In genomic region chr2:69191672-69192071, GRCh38 we compare ENCODE assay signal across 15 cellular contexts.
"Had no signal": no experiment of that assay in that cellular context is flagged by ENCODE, and none has a peak within 500 bp of the region (broad histone marks: within the 10 kb centered on the region; RNA-seq: fewer than 3 reads in every experiment).

No MANE protein-coding gene starts in this region.

- H3K4me1 ChIP-seq: foreskin keratinocyte had no signal

- H3K9me3 ChIP-seq: tibial nerve had no signal

- H3K27me3 ChIP-seq: brain microvascular endothelial cell, foreskin keratinocyte, tibial nerve had no signal

- DNase-seq: activated CD4-positive, alpha-beta T cell treated with anti-CD3 and anti-CD28 coated beads, Interleukin-2, amount 50 U/mL, for 1 hour; activated CD4-positive, CD25-positive, alpha-beta regulatory T cell; activated naive CD4-positive, alpha-beta T cell treated with anti-CD3 and anti-CD28 coated beads, Interleukin-2, amount 50 U/mL, for 16 hours; activated T-cell treated with anti-CD3 and anti-CD28 coated beads for 4 hours; brain microvascular endothelial cell; cerebellar nuclear complex; dermis blood vessel endothelial cell; foreskin keratinocyte; mammary epithelial cell; nephron progenitor cell; stimulated activated CD4-positive, alpha-beta T cell treated with anti-CD3 and anti-CD28 coated beads, Interleukin-15, amount 100 ng/mL, for 24 hours; stimulated activated CD4-positive, alpha-beta T cell treated with anti-CD3 and anti-CD28 coated beads, Interleukin-4, amount 100 ng/mL, for 24 hours; T-helper 2 cell had no signal

- H3K4me3 ChIP-seq: tibial nerve had no signal

- ATAC-seq: foreskin keratinocyte, left lobe of liver had no signal

- H3K27ac ChIP-seq: brain microvascular endothelial cell, foreskin keratinocyte had no signal
